1 cellular context compared by ENCODE assay signal in the genomic region with DNA sequence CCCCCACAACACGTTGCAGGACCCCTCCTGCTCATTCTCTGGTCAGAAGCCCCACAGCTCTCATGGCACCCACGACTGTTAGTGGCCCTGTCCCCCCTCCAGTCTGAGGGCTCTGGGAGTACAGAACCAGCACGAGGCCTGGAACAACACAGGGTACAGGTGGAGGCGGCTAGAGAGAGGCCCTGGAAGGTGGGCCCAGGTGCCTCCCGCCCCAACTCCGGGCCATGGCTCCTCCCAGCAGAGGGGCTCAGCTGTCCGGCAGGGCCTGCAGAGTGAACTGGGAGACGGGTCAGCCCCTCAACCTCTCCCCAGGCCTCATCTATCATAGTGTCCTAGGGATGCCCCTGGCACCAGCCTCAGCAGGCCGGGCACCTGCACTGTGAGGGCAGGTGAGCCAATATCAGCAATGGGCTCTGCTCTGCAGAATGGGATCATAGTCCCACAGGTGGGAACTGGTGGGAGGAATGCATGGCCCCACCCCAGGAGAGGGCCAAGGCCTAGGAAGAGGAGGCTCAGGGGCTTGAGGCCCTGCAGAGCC.
TF ChIP-seq lines count a peak whose summit lies in the region.

No MANE protein-coding gene starts in this region.

TF ChIP-seq in HepG2, 621 proteins besides CTCF, POLR2A, EP300 and RAD21 (continued from another document):
- TF ChIP-seq MIXL1 (CRISPR knock-in tag; IDR thresholded peaks at IDR 0.05) = no peak
- TF ChIP-seq, protein P1, sequence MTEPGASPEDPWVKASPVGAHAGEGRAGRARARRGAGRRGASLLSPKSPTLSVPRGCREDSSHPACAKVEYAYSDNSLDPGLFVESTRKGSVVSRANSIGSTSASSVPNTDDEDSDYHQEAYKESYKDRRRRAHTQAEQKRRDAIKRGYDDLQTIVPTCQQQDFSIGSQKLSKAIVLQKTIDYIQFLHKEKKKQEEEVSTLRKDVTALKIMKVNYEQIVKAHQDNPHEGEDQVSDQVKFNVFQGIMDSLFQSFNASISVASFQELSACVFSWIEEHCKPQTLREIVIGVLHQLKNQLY (CRISPR knock-in tag; IDR thresholded peaks at IDR 0.05) = no peak
- TF ChIP-seq, protein P2, sequence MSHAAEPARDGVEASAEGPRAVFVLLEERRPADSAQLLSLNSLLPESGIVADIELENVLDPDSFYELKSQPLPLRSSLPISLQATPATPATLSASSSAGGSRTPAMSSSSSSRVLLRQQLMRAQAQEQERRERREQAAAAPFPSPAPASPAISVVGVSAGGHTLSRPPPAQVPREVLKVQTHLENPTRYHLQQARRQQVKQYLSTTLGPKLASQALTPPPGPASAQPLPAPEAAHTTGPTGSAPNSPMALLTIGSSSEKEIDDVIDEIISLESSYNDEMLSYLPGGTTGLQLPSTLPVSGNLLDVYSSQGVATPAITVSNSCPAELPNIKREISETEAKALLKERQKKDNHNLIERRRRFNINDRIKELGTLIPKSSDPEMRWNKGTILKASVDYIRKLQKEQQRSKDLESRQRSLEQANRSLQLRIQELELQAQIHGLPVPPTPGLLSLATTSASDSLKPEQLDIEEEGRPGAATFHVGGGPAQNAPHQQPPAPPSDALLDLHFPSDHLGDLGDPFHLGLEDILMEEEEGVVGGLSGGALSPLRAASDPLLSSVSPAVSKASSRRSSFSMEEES (CRISPR knock-in tag; IDR thresholded peaks at IDR 0.05) = no peak
- TF ChIP-seq, protein P3, sequence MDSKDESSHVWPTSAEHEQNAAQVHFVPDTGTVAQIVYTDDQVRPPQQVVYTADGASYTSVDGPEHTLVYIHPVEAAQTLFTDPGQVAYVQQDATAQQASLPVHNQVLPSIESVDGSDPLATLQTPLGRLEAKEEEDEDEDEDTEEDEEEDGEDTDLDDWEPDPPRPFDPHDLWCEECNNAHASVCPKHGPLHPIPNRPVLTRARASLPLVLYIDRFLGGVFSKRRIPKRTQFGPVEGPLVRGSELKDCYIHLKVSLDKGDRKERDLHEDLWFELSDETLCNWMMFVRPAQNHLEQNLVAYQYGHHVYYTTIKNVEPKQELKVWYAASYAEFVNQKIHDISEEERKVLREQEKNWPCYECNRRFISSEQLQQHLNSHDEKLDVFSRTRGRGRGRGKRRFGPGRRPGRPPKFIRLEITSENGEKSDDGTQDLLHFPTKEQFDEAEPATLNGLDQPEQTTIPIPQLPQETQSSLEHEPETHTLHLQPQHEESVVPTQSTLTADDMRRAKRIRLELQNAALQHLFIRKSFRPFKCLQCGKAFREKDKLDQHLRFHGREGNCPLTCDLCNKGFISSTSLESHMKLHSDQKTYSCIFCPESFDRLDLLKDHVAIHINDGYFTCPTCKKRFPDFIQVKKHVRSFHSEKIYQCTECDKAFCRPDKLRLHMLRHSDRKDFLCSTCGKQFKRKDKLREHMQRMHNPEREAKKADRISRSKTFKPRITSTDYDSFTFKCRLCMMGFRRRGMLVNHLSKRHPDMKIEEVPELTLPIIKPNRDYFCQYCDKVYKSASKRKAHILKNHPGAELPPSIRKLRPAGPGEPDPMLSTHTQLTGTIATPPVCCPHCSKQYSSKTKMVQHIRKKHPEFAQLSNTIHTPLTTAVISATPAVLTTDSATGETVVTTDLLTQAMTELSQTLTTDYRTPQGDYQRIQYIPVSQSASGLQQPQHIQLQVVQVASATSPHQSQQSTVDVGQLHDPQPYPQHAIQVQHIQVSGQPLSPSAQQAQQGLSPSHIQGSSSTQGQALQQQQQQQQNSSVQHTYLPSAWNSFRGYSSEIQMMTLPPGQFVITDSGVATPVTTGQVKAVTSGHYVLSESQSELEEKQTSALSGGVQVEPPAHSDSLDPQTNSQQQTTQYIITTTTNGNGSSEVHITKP (CRISPR knock-in tag; IDR thresholded peaks at IDR 0.05; ENCODE audit: low read depth) = no peak
- TF ChIP-seq FOXO1 (CRISPR knock-in tag; IDR thresholded peaks at IDR 0.05) = no peak
- no peak for TF ChIP-seq HNF4A (CRISPR knock-in tag; IDR thresholded peaks at IDR 0.05)
- TF ChIP-seq, protein P4, sequence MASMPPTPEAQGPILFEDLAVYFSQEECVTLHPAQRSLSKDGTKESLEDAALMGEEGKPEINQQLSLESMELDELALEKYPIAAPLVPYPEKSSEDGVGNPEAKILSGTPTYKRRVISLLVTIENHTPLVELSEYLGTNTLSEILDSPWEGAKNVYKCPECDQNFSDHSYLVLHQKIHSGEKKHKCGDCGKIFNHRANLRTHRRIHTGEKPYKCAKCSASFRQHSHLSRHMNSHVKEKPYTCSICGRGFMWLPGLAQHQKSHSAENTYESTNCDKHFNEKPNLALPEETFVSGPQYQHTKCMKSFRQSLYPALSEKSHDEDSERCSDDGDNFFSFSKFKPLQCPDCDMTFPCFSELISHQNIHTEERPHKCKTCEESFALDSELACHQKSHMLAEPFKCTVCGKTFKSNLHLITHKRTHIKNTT (CRISPR knock-in tag; IDR thresholded peaks at IDR 0.05) = no peak
- TF ChIP-seq KLF12 (CRISPR knock-in tag; IDR thresholded peaks at IDR 0.05; ENCODE audit: borderline replicate concordance) = no peak
- no peak for TF ChIP-seq GABPA (IDR thresholded peaks at IDR 0.05; ENCODE audit: low read depth, low read length)
- TF ChIP-seq GABPA (CRISPR knock-in tag; IDR thresholded peaks at IDR 0.05; ENCODE audit: low read depth) = no peak
- no peak for TF ChIP-seq HNRNPH1 (optimal IDR thresholded peaks at IDR 0.05; ENCODE audit: low read depth, low read length)
- TF ChIP-seq IRX3 (CRISPR knock-in tag; IDR thresholded peaks at IDR 0.05; ENCODE audit: borderline replicate concordance, low read depth) = no peak
